Comparison of ENCODE assay signal across 11 cellular contexts in the genomic region with DNA sequence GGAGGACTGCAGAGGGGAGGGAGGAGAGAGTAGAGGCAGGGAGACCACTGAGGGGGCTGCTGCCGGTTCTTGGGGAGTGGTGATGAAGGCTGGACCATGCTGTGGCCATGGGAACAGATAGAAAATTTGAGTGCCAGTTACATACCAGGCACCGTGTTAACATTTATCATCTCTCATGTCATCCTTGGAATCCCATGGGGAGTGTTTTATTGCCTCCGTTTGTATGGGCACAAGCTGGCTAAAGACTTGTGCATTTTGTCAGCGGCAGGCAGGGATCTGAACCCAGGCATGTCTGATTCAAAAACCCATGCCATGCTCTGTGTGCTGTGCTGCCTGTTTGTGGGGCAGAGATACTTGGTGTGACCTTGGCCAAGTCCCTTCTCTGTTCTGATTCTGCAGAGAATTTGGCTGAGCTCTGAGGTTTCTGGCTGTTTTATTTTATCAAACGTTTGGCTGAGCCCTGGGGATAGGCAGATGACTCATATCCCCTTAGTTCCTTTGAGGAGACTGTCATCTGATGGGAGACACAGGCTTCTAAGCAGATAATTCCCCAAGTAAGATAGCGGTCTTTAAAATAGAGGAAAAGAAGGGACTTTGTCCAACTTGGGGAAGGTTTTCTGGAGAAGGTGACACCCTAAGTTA. TPM values are rescaled to one million over a fixed set of nuclear protein-coding genes. Genes with fewer than 3 reads are reported as not detected.
DNase-seq lines count a peak whose midpoint lies in the region; ATAC-seq and TF ChIP-seq lines count a peak whose summit lies in the region.
"Had no signal": no experiment of that assay in that cellular context is flagged by ENCODE, and none has a peak within 500 bp of the region (broad histone marks: within the 10 kb centered on the region; RNA-seq: fewer than 3 reads in every experiment).

No MANE protein-coding gene starts in this region.

- peak overlapping the region; percentile 55 for H3K4me2 ChIP-seq in skeletal muscle satellite cell (ENCODE audit: low read length)

- no peak overlapping the region for H3K9ac ChIP-seq in skeletal muscle satellite cell (ENCODE audit: low read depth, low read length)

- no peaks in the 10 kb centered on the region for H3K4me1 Mint-ChIP-seq in activated T-cell treated with anti-CD3 and anti-CD28 coated beads, Interleukin-2, amount 50 U/mL, for 24 hours (ENCODE audit: low read depth)

- H3K27me3 ChIP-seq in skeletal muscle satellite cell (ENCODE audit: control insufficient read depth, insufficient read depth, low read length), result no peaks in the 10 kb centered on the region

- no peak for ATAC-seq in HG03439 (IDR thresholded peaks at IDR 0.05; ENCODE audit: unreplicated experiment)

- H3K36me3 Mint-ChIP-seq in activated T-cell treated with anti-CD3 and anti-CD28 coated beads, Interleukin-2, amount 50 U/mL, for 24 hours (ENCODE audit: low read depth), result no peaks in the 10 kb centered on the region

- no peak overlapping the region for H3K4me3 Mint-ChIP-seq in activated T-cell treated with anti-CD3 and anti-CD28 coated beads, Interleukin-2, amount 50 U/mL, for 24 hours

- no peak for TF ChIP-seq CTCF in fibroblast of the aortic adventitia (IDR thresholded peaks at IDR 0.05; ENCODE audit: insufficient read depth, low read length)

- H3K27me3 Mint-ChIP-seq in activated T-cell treated with anti-CD3 and anti-CD28 coated beads, Interleukin-2, amount 50 U/mL, for 24 hours, result no peaks in the 10 kb centered on the region

- peaks cover 42% of the 10 kb centered on the region for H3K4me1 ChIP-seq in skeletal muscle satellite cell (ENCODE audit: control insufficient read depth, insufficient read depth, low read length)

- H3K9me3 Mint-ChIP-seq in activated T-cell treated with anti-CD3 and anti-CD28 coated beads, Interleukin-2, amount 50 U/mL, for 24 hours, result no peaks in the 10 kb centered on the region

- DNase-seq in HCEC 1CT (peak; percentile 53), T1000 (lab: John Stamatoyannopoulos, UW) (peak; percentile 24), fibroblast of the aortic adventitia (ENCODE audit: low read depth) (peak; percentile 67), mesenteric fat pad (ENCODE audit: low spot score) (no peak), NCI-H526 treated with DMSO at 0.1 percent for 48 hours (lab: John Stamatoyannopoulos, UW) (no peak)
- no peak for DNase-seq in activated T-cell treated with anti-CD3 and anti-CD28 coated beads, Interleukin-2, amount 50 U/mL, for 24 hours
- DNase-seq: left cardiac atrium, NCI-H526, T-helper 9 cell had no signal

- peaks cover 3% of the 10 kb centered on the region for H3K36me3 ChIP-seq in skeletal muscle satellite cell (ENCODE audit: insufficient read depth, low read length)

- no peak overlapping the region for H3K4me3 ChIP-seq in fibroblast of the aortic adventitia (ENCODE audit: low read depth, low read length)
- H3K4me3 ChIP-seq in skeletal muscle satellite cell (ENCODE audit: low read length), result no peak overlapping the region

- H3K27ac Mint-ChIP-seq in activated T-cell treated with anti-CD3 and anti-CD28 coated beads, Interleukin-2, amount 50 U/mL, for 24 hours, result no peak overlapping the region

- no peaks in the 10 kb centered on the region for H3K9me3 ChIP-seq in skeletal muscle satellite cell (replicated peaks; ENCODE audit: low read length)

RNA-seq across cellular contexts. Expression of gene COL27A1, which starts 22.2 kb away (rescaled TPM):
- total RNA-seq in fibroblast of the aortic adventitia (ENCODE audit: low replicate concordance) (2.1 and 9.6 TPM in 2 replicates), mesenteric fat pad (101 TPM)
- 5.9 and 7.9 TPM in 2 replicates for total RNA-seq in skeletal muscle satellite cell (2012; rRNA removed)

Comparison
In these comparisons a context has a peak if more than half of its experiments do, and no peak if none do; other contexts are left out.
1. DNase-seq: peak in HCEC 1CT (single experiment), T1000 (single experiment) and fibroblast of the aortic adventitia (single experiment); none in mesenteric fat pad (single experiment), NCI-H526 treated with DMSO at 0.1 percent for 48 hours (single experiment) and activated T-cell treated with anti-CD3 and anti-CD28 coated beads, Interleukin-2, amount 50 U/mL, for 24 hours (single experiment).